1 cellular context compared by ENCODE assay signal in genomic region chr1:16631248-16632043, GRCh38.
A peak's percentile ranks its signal among the peaks of the same experiment; 100 is the strongest.
TF ChIP-seq lines count a peak whose summit lies in the region.

No MANE protein-coding gene starts in this region.

TF ChIP-seq in HepG2, 621 proteins besides CTCF, POLR2A, EP300 and RAD21 (continued from another document and continues in another):
- TF ChIP-seq ZNF75D (CRISPR knock-in tag; IDR thresholded peaks at IDR 0.05; ENCODE audit: borderline replicate concordance), result no peak
- TF ChIP-seq SIN3B (IDR thresholded peaks at IDR 0.05; ENCODE audit: low read length), result no peak
- TF ChIP-seq TOE1 (CRISPR knock-in tag; IDR thresholded peaks at IDR 0.05), result no peak
- TF ChIP-seq, protein P1, sequence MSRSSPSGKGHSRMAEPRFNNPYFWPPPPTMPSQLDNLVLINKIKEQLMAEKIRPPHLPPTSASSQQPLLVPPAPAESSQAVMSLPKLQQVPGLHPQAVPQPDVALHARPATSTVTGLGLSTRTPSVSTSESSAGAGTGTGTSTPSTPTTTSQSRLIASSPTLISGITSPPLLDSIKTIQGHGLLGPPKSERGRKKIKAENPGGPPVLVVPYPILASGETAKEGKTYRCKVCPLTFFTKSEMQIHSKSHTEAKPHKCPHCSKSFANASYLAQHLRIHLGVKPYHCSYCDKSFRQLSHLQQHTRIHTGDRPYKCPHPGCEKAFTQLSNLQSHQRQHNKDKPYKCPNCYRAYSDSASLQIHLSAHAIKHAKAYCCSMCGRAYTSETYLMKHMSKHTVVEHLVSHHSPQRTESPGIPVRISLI (CRISPR knock-in tag; IDR thresholded peaks at IDR 0.05; ENCODE audit: borderline replicate concordance), result peak; percentile 27; the same call in 1 of the 2 replicates
- no peak for TF ChIP-seq SAP130 (CRISPR knock-in tag; IDR thresholded peaks at IDR 0.05; ENCODE audit: low read depth)
- no peak for TF ChIP-seq FOXA3 (CRISPR knock-in tag; IDR thresholded peaks at IDR 0.05)
- TF ChIP-seq AKAP8 (CRISPR knock-in tag; IDR thresholded peaks at IDR 0.05), result no peak
- TF ChIP-seq ZBTB7B (CRISPR knock-in tag; IDR thresholded peaks at IDR 0.05), result no peak
- TF ChIP-seq ARNT2 (CRISPR knock-in tag; IDR thresholded peaks at IDR 0.05; ENCODE audit: low read depth), result no peak
- TF ChIP-seq ZNF781 (CRISPR knock-in tag; IDR thresholded peaks at IDR 0.05; ENCODE audit: borderline replicate concordance, not compliant biosample characterization), result no peak
- TF ChIP-seq ZNF510 (CRISPR knock-in tag; IDR thresholded peaks at IDR 0.05; ENCODE audit: low read depth), result no peak
- no peak for TF ChIP-seq ZNF367 (CRISPR knock-in tag; IDR thresholded peaks at IDR 0.05; ENCODE audit: borderline replicate concordance)
- TF ChIP-seq PAX8 (CRISPR knock-in tag; IDR thresholded peaks at IDR 0.05; ENCODE audit: borderline replicate concordance), result no peak
- no peak for TF ChIP-seq ZNF761 (CRISPR knock-in tag; conservative IDR thresholded peaks at IDR 0.05)
- TF ChIP-seq POLR2AphosphoS2 (IDR thresholded peaks at IDR 0.05; ENCODE audit: low read depth, low read length), result peak; percentile 64; the same call in 1 of the 2 replicates
- no peak for TF ChIP-seq NFKBIZ (CRISPR knock-in tag; IDR thresholded peaks at IDR 0.05)
- TF ChIP-seq ZFP91 (CRISPR knock-in tag; IDR thresholded peaks at IDR 0.05; ENCODE audit: borderline replicate concordance), result peak; percentile 21; the same call in 1 of the 2 replicates
- TF ChIP-seq, protein P2, sequence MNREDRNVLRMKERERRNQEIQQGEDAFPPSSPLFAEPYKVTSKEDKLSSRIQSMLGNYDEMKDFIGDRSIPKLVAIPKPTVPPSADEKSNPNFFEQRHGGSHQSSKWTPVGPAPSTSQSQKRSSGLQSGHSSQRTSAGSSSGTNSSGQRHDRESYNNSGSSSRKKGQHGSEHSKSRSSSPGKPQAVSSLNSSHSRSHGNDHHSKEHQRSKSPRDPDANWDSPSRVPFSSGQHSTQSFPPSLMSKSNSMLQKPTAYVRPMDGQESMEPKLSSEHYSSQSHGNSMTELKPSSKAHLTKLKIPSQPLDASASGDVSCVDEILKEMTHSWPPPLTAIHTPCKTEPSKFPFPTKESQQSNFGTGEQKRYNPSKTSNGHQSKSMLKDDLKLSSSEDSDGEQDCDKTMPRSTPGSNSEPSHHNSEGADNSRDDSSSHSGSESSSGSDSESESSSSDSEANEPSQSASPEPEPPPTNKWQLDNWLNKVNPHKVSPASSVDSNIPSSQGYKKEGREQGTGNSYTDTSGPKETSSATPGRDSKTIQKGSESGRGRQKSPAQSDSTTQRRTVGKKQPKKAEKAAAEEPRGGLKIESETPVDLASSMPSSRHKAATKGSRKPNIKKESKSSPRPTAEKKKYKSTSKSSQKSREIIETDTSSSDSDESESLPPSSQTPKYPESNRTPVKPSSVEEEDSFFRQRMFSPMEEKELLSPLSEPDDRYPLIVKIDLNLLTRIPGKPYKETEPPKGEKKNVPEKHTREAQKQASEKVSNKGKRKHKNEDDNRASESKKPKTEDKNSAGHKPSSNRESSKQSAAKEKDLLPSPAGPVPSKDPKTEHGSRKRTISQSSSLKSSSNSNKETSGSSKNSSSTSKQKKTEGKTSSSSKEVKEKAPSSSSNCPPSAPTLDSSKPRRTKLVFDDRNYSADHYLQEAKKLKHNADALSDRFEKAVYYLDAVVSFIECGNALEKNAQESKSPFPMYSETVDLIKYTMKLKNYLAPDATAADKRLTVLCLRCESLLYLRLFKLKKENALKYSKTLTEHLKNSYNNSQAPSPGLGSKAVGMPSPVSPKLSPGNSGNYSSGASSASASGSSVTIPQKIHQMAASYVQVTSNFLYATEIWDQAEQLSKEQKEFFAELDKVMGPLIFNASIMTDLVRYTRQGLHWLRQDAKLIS (CRISPR knock-in tag; IDR thresholded peaks at IDR 0.05), result no peak
- TF ChIP-seq GATAD2A (CRISPR knock-in tag; IDR thresholded peaks at IDR 0.05), result no peak
- TF ChIP-seq, protein P3, sequence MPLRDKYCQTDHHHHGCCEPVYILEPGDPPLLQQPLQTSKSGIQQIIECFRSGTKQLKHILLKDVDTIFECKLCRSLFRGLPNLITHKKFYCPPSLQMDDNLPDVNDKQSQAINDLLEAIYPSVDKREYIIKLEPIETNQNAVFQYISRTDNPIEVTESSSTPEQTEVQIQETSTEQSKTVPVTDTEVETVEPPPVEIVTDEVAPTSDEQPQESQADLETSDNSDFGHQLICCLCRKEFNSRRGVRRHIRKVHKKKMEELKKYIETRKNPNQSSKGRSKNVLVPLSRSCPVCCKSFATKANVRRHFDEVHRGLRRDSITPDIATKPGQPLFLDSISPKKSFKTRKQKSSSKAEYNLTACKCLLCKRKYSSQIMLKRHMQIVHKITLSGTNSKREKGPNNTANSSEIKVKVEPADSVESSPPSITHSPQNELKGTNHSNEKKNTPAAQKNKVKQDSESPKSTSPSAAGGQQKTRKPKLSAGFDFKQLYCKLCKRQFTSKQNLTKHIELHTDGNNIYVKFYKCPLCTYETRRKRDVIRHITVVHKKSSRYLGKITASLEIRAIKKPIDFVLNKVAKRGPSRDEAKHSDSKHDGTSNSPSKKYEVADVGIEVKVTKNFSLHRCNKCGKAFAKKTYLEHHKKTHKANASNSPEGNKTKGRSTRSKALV (CRISPR knock-in tag; IDR thresholded peaks at IDR 0.05), result no peak
- 0 out of 2 replicates have a peak, but pooled peaks have one; percentile 38 for TF ChIP-seq PCBP1 (IDR thresholded peaks at IDR 0.05; ENCODE audit: borderline replicate concordance, low read depth, low read length)
- no peak for TF ChIP-seq ATM (IDR thresholded peaks at IDR 0.05; ENCODE audit: borderline replicate concordance)
- TF ChIP-seq, protein P4, sequence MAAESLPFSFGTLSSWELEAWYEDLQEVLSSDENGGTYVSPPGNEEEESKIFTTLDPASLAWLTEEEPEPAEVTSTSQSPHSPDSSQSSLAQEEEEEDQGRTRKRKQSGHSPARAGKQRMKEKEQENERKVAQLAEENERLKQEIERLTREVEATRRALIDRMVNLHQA (CRISPR knock-in tag; IDR thresholded peaks at IDR 0.05), result no peak
- no peak for TF ChIP-seq ATF2 (CRISPR knock-in tag; IDR thresholded peaks at IDR 0.05)
- TF ChIP-seq HOXA9 (CRISPR knock-in tag; IDR thresholded peaks at IDR 0.05; ENCODE audit: borderline replicate concordance), result no peak
- no peak for TF ChIP-seq MTERF4 (CRISPR knock-in tag; IDR thresholded peaks at IDR 0.05)
- TF ChIP-seq ZFP36L1 (CRISPR knock-in tag; IDR thresholded peaks at IDR 0.05), result no peak
- no peak for TF ChIP-seq IKZF4 (CRISPR knock-in tag; IDR thresholded peaks at IDR 0.05; ENCODE audit: borderline replicate concordance, low read depth, not compliant biosample characterization)
- TF ChIP-seq POGZ (CRISPR knock-in tag; IDR thresholded peaks at IDR 0.05), result no peak
- no peak for TF ChIP-seq ZNF251 (CRISPR knock-in tag; IDR thresholded peaks at IDR 0.05)
- no peak for TF ChIP-seq ARNT (IDR thresholded peaks at IDR 0.05)
- no peak for TF ChIP-seq ZSCAN30 (CRISPR knock-in tag; IDR thresholded peaks at IDR 0.05)
- TF ChIP-seq STAG1 (CRISPR knock-in tag; IDR thresholded peaks at IDR 0.05), result no peak
- TF ChIP-seq E2F1 (CRISPR knock-in tag; IDR thresholded peaks at IDR 0.05), result no peak
- no peak for TF ChIP-seq MLX (CRISPR knock-in tag; IDR thresholded peaks at IDR 0.05)
- TF ChIP-seq UBTF (CRISPR knock-in tag; IDR thresholded peaks at IDR 0.05), result no peak
- no peak for TF ChIP-seq ZNF276 (CRISPR knock-in tag; IDR thresholded peaks at IDR 0.05; ENCODE audit: low read depth)
- TF ChIP-seq TEAD2 (CRISPR knock-in tag; IDR thresholded peaks at IDR 0.05), result 0 out of 2 replicates have a peak, but pooled peaks have one; percentile 52
- no peak for TF ChIP-seq TP53 (CRISPR knock-in tag; conservative IDR thresholded peaks at IDR 0.05)
- 0 out of 2 replicates have a peak, but pooled peaks have one; percentile 34 for TF ChIP-seq ZNF224 (CRISPR knock-in tag; IDR thresholded peaks at IDR 0.05)
- TF ChIP-seq ZNF354B (CRISPR knock-in tag; IDR thresholded peaks at IDR 0.05), result no peak
- TF ChIP-seq ZNF563 (CRISPR knock-in tag; IDR thresholded peaks at IDR 0.05), result peak; percentile 76; the same call in 1 of the 2 replicates
- TF ChIP-seq ZFP1 (CRISPR knock-in tag; IDR thresholded peaks at IDR 0.05), result no peak
- TF ChIP-seq MATR3 (CRISPR knock-in tag; IDR thresholded peaks at IDR 0.05), result no peak
- TF ChIP-seq KLF11 (CRISPR knock-in tag; IDR thresholded peaks at IDR 0.05), result no peak
- no peak for TF ChIP-seq ZZZ3 (CRISPR knock-in tag; IDR thresholded peaks at IDR 0.05; ENCODE audit: borderline replicate concordance)
- TF ChIP-seq, protein P5, sequence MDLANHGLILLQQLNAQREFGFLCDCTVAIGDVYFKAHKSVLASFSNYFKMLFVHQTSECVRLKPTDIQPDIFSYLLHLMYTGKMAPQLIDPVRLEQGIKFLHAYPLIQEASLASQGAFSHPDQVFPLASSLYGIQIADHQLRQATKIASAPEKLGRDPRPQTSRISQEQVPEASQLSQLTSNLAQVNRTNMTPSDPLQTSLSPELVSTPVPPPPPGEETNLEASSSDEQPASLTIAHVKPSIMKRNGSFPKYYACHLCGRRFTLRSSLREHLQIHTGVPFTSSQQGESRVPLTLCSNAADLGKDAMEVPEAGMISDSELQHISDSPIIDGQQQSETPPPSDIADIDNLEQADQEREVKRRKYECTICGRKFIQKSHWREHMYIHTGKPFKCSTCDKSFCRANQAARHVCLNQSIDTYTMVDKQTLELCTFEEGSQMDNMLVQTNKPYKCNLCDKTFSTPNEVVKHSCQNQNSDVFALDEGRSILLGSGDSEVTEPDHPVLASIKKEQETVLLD (CRISPR knock-in tag; IDR thresholded peaks at IDR 0.05; ENCODE audit: low read depth), result no peak
